28 cellular contexts compared by ENCODE assay signal in the genomic region with DNA sequence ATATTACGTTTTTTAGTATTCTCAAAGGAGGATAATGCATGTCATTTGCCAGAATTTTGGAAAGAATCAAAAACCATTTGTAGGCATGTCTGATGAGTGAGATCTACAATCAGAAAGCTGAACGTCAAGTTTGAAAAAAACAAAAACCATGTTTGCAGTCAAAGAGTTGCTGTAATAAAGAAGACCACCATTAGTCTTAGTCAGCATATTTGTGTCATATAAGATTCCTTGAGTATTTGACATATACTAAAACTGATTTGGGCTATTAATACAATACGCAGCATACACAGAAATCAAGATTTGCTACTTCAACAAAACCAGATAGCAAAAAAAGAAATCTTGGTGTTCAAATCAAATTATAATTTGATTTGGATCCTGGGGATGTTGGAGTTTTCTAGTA.
"Had no signal": no experiment of that assay in that cellular context is flagged by ENCODE, and none has a peak within 500 bp of the region (broad histone marks: within the 10 kb centered on the region; RNA-seq: fewer than 3 reads in every experiment).

No MANE protein-coding gene starts in this region.

- H3K9me3 ChIP-seq: ovary, thyroid gland, upper lobe of left lung, vagina had no signal

- H3K4me3 ChIP-seq: neural progenitor cell, ovary, psoas muscle, skin epidermis, smooth muscle cell, spleen, stomach, thoracic aorta, thyroid gland, tibial nerve, upper lobe of left lung, vagina had no signal

- ATAC-seq: naive thymus-derived CD4-positive, alpha-beta T cell; natural killer cell; psoas muscle; right cardiac atrium; sciatic nerve; stimulated activated effector memory CD8-positive, alpha-beta T cell treated with anti-CD3 and anti-CD28 coated beads, Interleukin-12 subunit alpha, Interleukin-12 subunit beta, amount 100 ng/mL, for 72 hours; stimulated activated naive B cell treated with anti-CD40 and anti-IgM and Interleukin-4, amounts not matched to agents 10 μg/mL and 1 μg/mL and 100 μg/mL, for 72 hours had no signal

- H3K4me2 ChIP-seq: neural progenitor cell, smooth muscle cell had no signal

- FAIRE-seq: urothelium cell line had no signal

- H3K27me3 ChIP-seq: neural progenitor cell, ovary, spleen, stomach, thyroid gland, tibial nerve, upper lobe of left lung, vagina had no signal

- H3K4me1 ChIP-seq: neural progenitor cell, parathyroid adenoma, psoas muscle, spleen, thyroid gland, tibial nerve, upper lobe of left lung, vagina had no signal

- H3K9ac ChIP-seq: neural progenitor cell, parathyroid adenoma had no signal

- H2AFZ ChIP-seq: neural progenitor cell, parathyroid adenoma had no signal

- H3K36me3 ChIP-seq: neural progenitor cell, ovary, spleen, stomach, thoracic aorta, thyroid gland, tibial nerve, upper lobe of left lung, vagina had no signal

- H3K79me2 ChIP-seq: parathyroid adenoma had no signal

- H3K27ac ChIP-seq: neural progenitor cell, ovary, parathyroid adenoma, psoas muscle, skin epidermis, spleen, stomach, thoracic aorta, thyroid gland, tibial nerve, upper lobe of left lung, vagina had no signal

- DNase-seq: naive thymus-derived CD4-positive, alpha-beta T cell; natural killer cell; occipital lobe; ovary; posterior cingulate gyrus; psoas muscle; right cardiac atrium; spleen; stimulated activated CD4-positive, alpha-beta T cell treated with anti-CD3 and anti-CD28 coated beads, Interleukin-12 subunit alpha, Interleukin-12 subunit beta, amount 100 ng/mL, for 4 hours; stimulated activated CD4-positive, alpha-beta T cell treated with anti-CD3 and anti-CD28 coated beads, Interleukin-2, amount 100 ng/mL, for 24 hours; stimulated activated CD4-positive, alpha-beta T cell treated with anti-CD3 and anti-CD28 coated beads, Interleukin-2, amount 100 ng/mL, for 48 hours; stimulated activated CD4-positive, alpha-beta T cell treated with anti-CD3 and anti-CD28 coated beads, Interleukin-4, amount 100 ng/mL, for 24 hours; stimulated activated naive B cell treated with anti-CD40 and anti-IgM and Interleukin-4, amounts not matched to agents 10 μg/mL and 1 μg/mL and 100 μg/mL, for 72 hours; stimulated activated naive CD4-positive, alpha-beta T cell treated with Interleukin-2 at 50 U/mL for 16 hours; stomach; thyroid gland; trophoblast cell; upper lobe of left lung had no signal
